1 cellular context compared by ENCODE assay signal in the genomic region with DNA sequence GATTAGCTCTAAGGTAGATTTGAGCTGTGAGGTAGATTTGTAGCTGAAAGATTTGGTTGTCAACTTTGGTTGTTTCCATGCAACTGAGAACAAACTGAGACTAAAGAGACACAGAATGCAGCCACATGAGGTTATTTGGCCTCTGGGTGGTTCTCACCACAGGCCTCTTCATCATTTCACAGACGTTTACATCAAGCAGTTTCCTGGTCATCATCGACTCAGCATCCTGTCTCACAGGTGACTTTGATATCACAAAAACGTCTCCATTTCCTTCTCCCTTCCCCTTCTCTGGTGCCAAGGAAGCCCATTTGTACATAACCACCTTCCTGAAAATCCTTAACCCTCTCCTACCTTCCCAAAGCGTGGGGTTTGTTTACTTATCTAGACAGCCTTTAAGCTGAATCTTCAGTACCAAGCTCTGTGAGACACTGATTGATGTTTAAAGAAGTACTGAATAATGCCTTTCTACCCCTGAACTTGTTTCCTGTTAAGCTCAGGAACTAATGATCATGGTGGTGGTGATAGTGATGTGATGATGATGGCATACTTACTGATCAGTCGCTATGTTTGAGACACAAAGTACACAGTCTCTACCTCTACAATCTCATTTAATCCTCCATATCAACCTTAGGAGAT.
TF ChIP-seq lines count a peak whose summit lies in the region.

No MANE protein-coding gene starts in this region.

TF ChIP-seq in WTC11, 78 proteins besides CTCF, POLR2A, EP300 and RAD21 (continued from another document):
- no peak for TF ChIP-seq RELA (CRISPR knock-in tag; IDR thresholded peaks at IDR 0.05; ENCODE audit: borderline replicate concordance)
- TF ChIP-seq SMAD4 (CRISPR knock-in tag; IDR thresholded peaks at IDR 0.05), result no peak
- TF ChIP-seq TP53 (CRISPR knock-in tag; IDR thresholded peaks at IDR 0.05), result no peak
- no peak for TF ChIP-seq PRRX2 (CRISPR knock-in tag; IDR thresholded peaks at IDR 0.05)
- TF ChIP-seq ETV6 (CRISPR knock-in tag; IDR thresholded peaks at IDR 0.05), result no peak
- no peak for TF ChIP-seq GABPB1 (CRISPR knock-in tag; IDR thresholded peaks at IDR 0.05)
- TF ChIP-seq IRF2 (CRISPR knock-in tag; IDR thresholded peaks at IDR 0.05; ENCODE audit: borderline replicate concordance, low read depth), result no peak
TF ChIP-seq in WTC11: peak in this region for 0.
